Comparison of ENCODE assay signal across 8 cellular contexts in the genomic region with DNA sequence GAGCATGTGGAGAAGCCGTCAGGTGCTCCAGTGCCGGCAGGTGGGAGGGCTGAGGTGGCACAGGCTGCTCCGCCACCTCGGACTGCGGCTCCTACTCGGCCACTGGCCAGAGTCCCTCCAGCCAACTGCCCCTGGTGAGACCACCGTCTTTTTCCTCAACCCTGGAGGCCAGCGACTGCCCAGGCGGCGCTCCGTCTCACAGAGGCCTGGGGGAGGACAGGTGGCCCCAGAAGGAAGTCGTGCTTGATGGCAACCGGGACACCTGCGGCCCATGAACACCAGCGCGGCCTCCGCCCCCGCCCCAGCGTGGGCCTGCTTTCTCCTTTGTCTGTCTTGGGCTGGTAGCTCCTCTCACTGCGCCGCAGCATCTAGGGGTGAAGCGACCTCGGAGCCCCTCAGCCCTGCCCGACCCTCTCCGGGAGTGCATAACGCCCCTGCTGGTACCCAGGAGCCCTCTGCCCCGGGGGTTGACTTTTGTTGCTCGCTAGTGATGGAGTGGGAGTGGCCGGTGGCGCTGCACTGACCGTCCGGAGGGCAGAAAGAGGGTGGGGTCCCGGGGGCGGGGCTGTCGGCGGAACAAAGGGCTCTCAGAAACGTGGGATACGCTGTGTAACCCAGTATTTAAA. TPM values are rescaled to one million over a fixed set of nuclear protein-coding genes. Genes with fewer than 3 reads are reported as not detected.
DNase-seq lines count a peak whose midpoint lies in the region; ATAC-seq and TF ChIP-seq lines count a peak whose summit lies in the region.

No MANE protein-coding gene starts in this region.

- H3K9me3 ChIP-seq in subcutaneous abdominal adipose tissue (ENCODE audit: control insufficient read depth in 5 of 5, low read length in 5 of 5) = no peaks in the 10 kb centered on the region

- BruUV-seq in Calu3 (replicated peaks; lab: Mats Ljungman, UMichigan) = no TSS peak

- H3K27me3 Mint-ChIP-seq in Calu3 (ENCODE audit: unreplicated experiment) = peaks cover 90% of the 10 kb centered on the region
- peaks cover 83% of the 10 kb centered on the region for H3K27me3 Mint-ChIP-seq in T-helper 2 cell treated with Interferon-gamma antibody and Interleukin-4, amounts not matched to agents 5 μg/mL and 100 μg/mL, for 36 hours (ENCODE audit: low read depth)

- H3K9ac ChIP-seq in subcutaneous abdominal adipose tissue (ENCODE audit: low read length in 5 of 5) = peak overlapping the region in 1 of 5 donors; percentile 2

- TF ChIP-seq CTCF in Calu3 (IDR thresholded peaks at IDR 0.05; ENCODE audit: unreplicated experiment) = no peak

- no peak for DNase-seq in Calu3
- DNase-seq in NCI-H1105 (lab: John Stamatoyannopoulos, UW) = peak; percentile 86
- no peak for DNase-seq in T-helper 2 cell treated with Interferon-gamma antibody and Interleukin-4, amounts not matched to agents 5 μg/mL and 100 μg/mL, for 36 hours (ENCODE audit: low spot score)
- DNase-seq in GM03348 (ENCODE audit: low spot score) = no peak
- DNase-seq in SIG-M5 (lab: John Stamatoyannopoulos, UW) = no peak

- H3K36me3 Mint-ChIP-seq in Calu3 (ENCODE audit: insufficient read depth, unreplicated experiment) = peaks cover 16% of the 10 kb centered on the region
- no peaks in the 10 kb centered on the region for H3K36me3 Mint-ChIP-seq in T-helper 2 cell treated with Interferon-gamma antibody and Interleukin-4, amounts not matched to agents 5 μg/mL and 100 μg/mL, for 36 hours (ENCODE audit: low read depth)

- H3K27me3 ChIP-seq in subcutaneous abdominal adipose tissue (ENCODE audit: control insufficient read depth in 5 of 5, insufficient read depth in 4 of 5, low read length in 5 of 5) = peaks cover 15 to 43% (median 35%) of the 10 kb centered on the region in 5 donors

- H3K9me3 Mint-ChIP-seq in Calu3 (ENCODE audit: low read depth, unreplicated experiment) = no peaks in the 10 kb centered on the region
- H3K9me3 Mint-ChIP-seq in T-helper 2 cell treated with Interferon-gamma antibody and Interleukin-4, amounts not matched to agents 5 μg/mL and 100 μg/mL, for 36 hours = no peaks in the 10 kb centered on the region

- CTCF ChIA-PET in Calu3 (lab: Charles Lee) = no interaction called here

- H3K36me3 ChIP-seq in subcutaneous abdominal adipose tissue (ENCODE audit: control insufficient read depth in 5 of 5, insufficient read depth in 5 of 5, low read length in 5 of 5) = no peaks in the 10 kb centered on the region

- no peak for ATAC-seq in HG03095 (IDR thresholded peaks at IDR 0.05; ENCODE audit: unreplicated experiment)

- H3K4me1 Mint-ChIP-seq in Calu3 (ENCODE audit: low read depth, unreplicated experiment) = peaks cover 11% of the 10 kb centered on the region
- H3K4me1 Mint-ChIP-seq in T-helper 2 cell treated with Interferon-gamma antibody and Interleukin-4, amounts not matched to agents 5 μg/mL and 100 μg/mL, for 36 hours (ENCODE audit: low read depth) = peaks cover 30% of the 10 kb centered on the region

- H3K4me3 Mint-ChIP-seq in Calu3 (ENCODE audit: low read depth, unreplicated experiment) = peak overlapping the region; percentile 64
- H3K4me3 Mint-ChIP-seq in T-helper 2 cell treated with Interferon-gamma antibody and Interleukin-4, amounts not matched to agents 5 μg/mL and 100 μg/mL, for 36 hours = peak overlapping the region; percentile 80

- H3K27ac ChIP-seq in subcutaneous abdominal adipose tissue (ENCODE audit: low read depth, low read length) = no peak overlapping the region

- intact Hi-C loops in Calu3 (cut with micrococcal nuclease; ENCODE audit: unreplicated experiment) = no loop called here

- H3K4me3 ChIP-seq in iPS-11a (ENCODE audit: low read depth, low read length) = peak overlapping the region; percentile 90
- H3K4me3 ChIP-seq in subcutaneous abdominal adipose tissue (ENCODE audit: low read depth in 1 of 5, low read length in 5 of 5) = peak overlapping the region in 3 of 5 donors; percentile 45 to 67 (median 58)

- peaks cover 1 to 60% (median 55%) of the 10 kb centered on the region in 5 donors for H3K4me1 ChIP-seq in subcutaneous abdominal adipose tissue (ENCODE audit: control insufficient read depth in 5 of 5, insufficient read depth in 5 of 5, low read length in 5 of 5)

- no peak overlapping the region for H3K27ac Mint-ChIP-seq in Calu3 (ENCODE audit: unreplicated experiment)
- H3K27ac Mint-ChIP-seq in T-helper 2 cell treated with Interferon-gamma antibody and Interleukin-4, amounts not matched to agents 5 μg/mL and 100 μg/mL, for 36 hours = no peak overlapping the region

RNA-seq across cellular contexts. Expression of a gene that starts 0.7 kb away (rescaled TPM):
- 2.5 and 3.0 TPM in 2 replicates for total RNA-seq in Calu3 (2022)

RNA-seq across cellular contexts. Expression of a gene that starts 30.6 kb away (rescaled TPM):
- 17.6 and 17.8 TPM in 2 replicates for total RNA-seq in Calu3 (2022)
